ENCODE assay signal across 5 cellular contexts in the genomic region with DNA sequence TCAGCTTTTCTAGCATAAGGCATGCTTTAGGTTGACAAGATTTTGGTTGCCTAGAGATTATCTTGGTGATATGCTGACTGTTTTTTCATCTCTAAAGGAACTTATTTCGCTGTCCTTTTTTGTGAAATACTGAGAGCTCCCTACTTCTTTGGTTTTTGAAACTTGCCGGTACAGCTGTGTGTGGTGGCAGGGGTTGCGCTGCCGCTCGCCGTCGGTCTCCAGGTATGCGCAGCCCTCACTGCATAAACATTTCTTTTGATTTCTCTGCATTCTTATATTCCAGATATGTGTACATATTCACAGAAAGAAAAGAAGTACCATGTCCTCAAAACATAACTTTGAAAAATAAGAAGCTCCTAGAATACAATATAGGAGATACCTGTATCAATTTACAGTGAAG.
"Had no signal": no experiment of that assay in that cellular context is flagged by ENCODE, and none has a peak within 500 bp of the region (broad histone marks: within the 10 kb centered on the region; RNA-seq: fewer than 3 reads in every experiment).

No MANE protein-coding gene starts in this region.

- H3K4me3 Mint-ChIP-seq: GM23338, H9 had no signal

- H3K4me2 ChIP-seq: GM23338 had no signal

- H3K4me3 ChIP-seq: GM23338, K562 had no signal

- H3K27ac Mint-ChIP-seq: GM23338, H9 had no signal

- DNase-seq: H9, HCEC 1CT, IMR-90 had no signal

- ATAC-seq: GM23338, K562 had no signal
